In genomic region chr16:88640039-88640495, GRCh38 we compare ENCODE assay signal across 22 cellular contexts. TPM values are rescaled to one million over a fixed set of nuclear protein-coding genes. Genes with fewer than 3 reads are reported as not detected.
DNase-seq lines count a peak whose midpoint lies in the region; ATAC-seq and TF ChIP-seq lines count a peak whose summit lies in the region.
"Had no signal": no experiment of that assay in that cellular context is flagged by ENCODE, and none has a peak within 500 bp of the region (broad histone marks: within the 10 kb centered on the region; RNA-seq: fewer than 3 reads in every experiment).

No MANE protein-coding gene starts in this region.

- peaks cover 34% of the 10 kb centered on the region for H3K27me3 Mint-ChIP-seq in activated T-cell treated with anti-CD3 and anti-CD28 coated beads, Interleukin-2, amount 50 U/mL, for 24 hours
- H3K27me3 Mint-ChIP-seq in activated T-cell treated with anti-CD3 and anti-CD28 coated beads, Interleukin-2, amount 50 U/mL, for 4 hours (ENCODE audit: low read depth): peaks cover 7% of the 10 kb centered on the region
- H3K27me3 Mint-ChIP-seq in dendritic cell treated with granulocyte-macrophage colony-stimulating factor and Interleukin-4, amounts not matched to agents 40 ng/mL and 50 ng/mL, for 4 days: peaks cover 61% of the 10 kb centered on the region
- peaks cover 9% of the 10 kb centered on the region for H3K27me3 Mint-ChIP-seq in stimulated activated memory B cell treated with anti-CD40 and anti-IgM and Interleukin-4, amounts not matched to agents 10 μg/mL and 1 μg/mL and 100 μg/mL, for 72 hours
- H3K27me3 Mint-ChIP-seq in activated naive CD8-positive, alpha-beta T cell treated with anti-CD3 and anti-CD28 coated beads for 36 hours: peaks cover 33% of the 10 kb centered on the region

- no peak overlapping the region for H2BK20ac ChIP-seq in IMR-90 (ENCODE audit: low read depth, low read length)

- H3K79me1 ChIP-seq in IMR-90 (ENCODE audit: low read depth in 1 of 2, low read length in 2 of 2): no peaks in the 10 kb centered on the region

- H4K91ac ChIP-seq in IMR-90 (ENCODE audit: insufficient read depth, low read depth, low read length): no peak overlapping the region

- H3K14ac ChIP-seq in IMR-90 (replicated peaks; ENCODE audit: low read depth, low read length): no peak overlapping the region

- CTCF ChIA-PET in IMR-90 (lab: Yijun Ruan, JAX): no interaction called here

- no peak overlapping the region for H3K27ac ChIP-seq in IMR-90 (ENCODE audit: insufficient read depth, low read length)
- H3K27ac ChIP-seq: foreskin keratinocyte, psoas muscle had no signal

- no peak for TF ChIP-seq RAD21 in IMR-90 (IDR thresholded peaks at IDR 0.05; ENCODE audit: low read length)

- H2BK15ac ChIP-seq in IMR-90 (ENCODE audit: low read depth, low read length): no peak overlapping the region

- peaks cover 2% of the 10 kb centered on the region; the same call in 1 of the 2 replicates for H3K9me1 ChIP-seq in IMR-90 (ENCODE audit: insufficient read depth, low read length)

- TF ChIP-seq CTCF in IMR-90 (conservative IDR thresholded peaks at IDR 0.05; ENCODE audit: low read depth, low read length): no peak

- no peak for ATAC-seq in activated T-cell treated with anti-CD3 and anti-CD28 coated beads, Interleukin-2, amount 50 U/mL, for 4 hours
- ATAC-seq in IMR-90 (ENCODE audit: low read depth): no peak
- peak; percentile 2 for ATAC-seq in stimulated activated memory B cell treated with anti-CD40 and anti-IgM and Interleukin-4, amounts not matched to agents 10 μg/mL and 1 μg/mL and 100 μg/mL, for 72 hours
- no peak for ATAC-seq in HG02852 (IDR thresholded peaks at IDR 0.05; ENCODE audit: unreplicated experiment)
- ATAC-seq: foreskin keratinocyte had no signal

- H3K4me1 Mint-ChIP-seq in activated T-cell treated with anti-CD3 and anti-CD28 coated beads, Interleukin-2, amount 50 U/mL, for 24 hours (ENCODE audit: low read depth): peaks cover 41% of the 10 kb centered on the region
- peaks cover 35% of the 10 kb centered on the region for H3K4me1 Mint-ChIP-seq in activated T-cell treated with anti-CD3 and anti-CD28 coated beads, Interleukin-2, amount 50 U/mL, for 4 hours (ENCODE audit: low read depth)
- H3K4me1 Mint-ChIP-seq in dendritic cell treated with granulocyte-macrophage colony-stimulating factor and Interleukin-4, amounts not matched to agents 40 ng/mL and 50 ng/mL, for 4 days (ENCODE audit: low read depth): peaks cover 86% of the 10 kb centered on the region
- peaks cover 83% of the 10 kb centered on the region for H3K4me1 Mint-ChIP-seq in stimulated activated memory B cell treated with anti-CD40 and anti-IgM and Interleukin-4, amounts not matched to agents 10 μg/mL and 1 μg/mL and 100 μg/mL, for 72 hours
- H3K4me1 Mint-ChIP-seq in activated naive CD8-positive, alpha-beta T cell treated with anti-CD3 and anti-CD28 coated beads for 36 hours: peaks cover 35% of the 10 kb centered on the region

- H4K8ac ChIP-seq in IMR-90 (ENCODE audit: low read depth in 2 of 2, low read length in 2 of 2): no peak overlapping the region

- dilution Hi-C loops in IMR-90 (cut with HindIII; ENCODE audit: low sequenced_read_pairs, unreplicated experiment): no loop called here

- TF ChIP-seq POLR2A in IMR-90 (IDR thresholded peaks at IDR 0.05; ENCODE audit: low read depth, low read length): no peak

- H2AK5ac ChIP-seq in IMR-90 (ENCODE audit: low read depth, low read length): no peak overlapping the region

- H2BK120ac ChIP-seq in IMR-90 (ENCODE audit: low read depth, low read length): no peak overlapping the region

- H3K4me3 ChIP-seq in IMR-90 (ENCODE audit: insufficient read depth, low read depth, low read length): no peak overlapping the region
- H3K4me3 ChIP-seq: psoas muscle had no signal

- no peak overlapping the region for H2AFZ ChIP-seq in IMR-90 (replicated peaks; ENCODE audit: low read length, poor library complexity)

- no peak for DNase-seq in activated T-cell treated with anti-CD3 and anti-CD28 coated beads, Interleukin-2, amount 50 U/mL, for 24 hours
- no peak for DNase-seq in activated T-cell treated with anti-CD3 and anti-CD28 coated beads, Interleukin-2, amount 50 U/mL, for 4 hours
- DNase-seq in IMR-90 (no peak), KG1 (lab: John Stamatoyannopoulos, UW) (no peak)
- no peak for DNase-seq in activated naive CD8-positive, alpha-beta T cell treated with anti-CD3 and anti-CD28 coated beads for 36 hours
- DNase-seq: activated CD4-positive, CD25-positive, alpha-beta regulatory T cell; activated effector memory CD4-positive, alpha-beta T cell treated with Interleukin-2 at 50 U/mL for 16 hours; amniotic stem cell; foreskin keratinocyte; hypothalamus; kidney; NCI-H1417 treated with DMSO at 0.1 percent for 48 hours; nephron progenitor cell; psoas muscle; Right ventricle myocardium superior; small intestine; stimulated activated CD4-positive, alpha-beta T cell treated with anti-CD3 and anti-CD28 coated beads, Interleukin-2, amount 100 ng/mL, for 48 hours had no signal

- peaks cover 4% of the 10 kb centered on the region for H3K4me1 ChIP-seq in IMR-90 (ENCODE audit: control insufficient read depth, insufficient read depth, low read length)
- H3K4me1 ChIP-seq: foreskin keratinocyte, psoas muscle had no signal

- H3K9me3 ChIP-seq in IMR-90 (ENCODE audit: control insufficient read depth, insufficient read depth, low read length): no peaks in the 10 kb centered on the region
- H3K9me3 ChIP-seq: psoas muscle had no signal

- H3K56ac ChIP-seq in IMR-90 (ENCODE audit: extremely low read depth, insufficient read depth, low read length): no peak overlapping the region

- H2AK9ac ChIP-seq in IMR-90 (replicated peaks; ENCODE audit: low read depth, low read length, poor library complexity): peak overlapping the region; percentile 72

- no peaks in the 10 kb centered on the region for H3K9me3 Mint-ChIP-seq in activated T-cell treated with anti-CD3 and anti-CD28 coated beads, Interleukin-2, amount 50 U/mL, for 24 hours
- H3K9me3 Mint-ChIP-seq in activated T-cell treated with anti-CD3 and anti-CD28 coated beads, Interleukin-2, amount 50 U/mL, for 4 hours: no peaks in the 10 kb centered on the region
- no peaks in the 10 kb centered on the region for H3K9me3 Mint-ChIP-seq in dendritic cell treated with granulocyte-macrophage colony-stimulating factor and Interleukin-4, amounts not matched to agents 40 ng/mL and 50 ng/mL, for 4 days
- peaks cover 3% of the 10 kb centered on the region for H3K9me3 Mint-ChIP-seq in stimulated activated memory B cell treated with anti-CD40 and anti-IgM and Interleukin-4, amounts not matched to agents 10 μg/mL and 1 μg/mL and 100 μg/mL, for 72 hours
- H3K9me3 Mint-ChIP-seq in activated naive CD8-positive, alpha-beta T cell treated with anti-CD3 and anti-CD28 coated beads for 36 hours: peaks cover 2% of the 10 kb centered on the region
- H3K9me3 Mint-ChIP-seq: nephron progenitor cell had no signal

- in situ Hi-C loops in IMR-90 (cut with MboI; ENCODE audit: low sequenced_read_pairs): no loop called here

- no TSS peak for BruUV-seq in IMR-90 (replicated peaks; lab: Mats Ljungman, UMichigan)

- H3K18ac ChIP-seq in IMR-90 (ENCODE audit: low read depth, low read length): no peak overlapping the region

- peaks cover 27% of the 10 kb centered on the region for H3K27me3 ChIP-seq in IMR-90 (ENCODE audit: control insufficient read depth, insufficient read depth, low read length)

- H3K4me2 ChIP-seq in IMR-90 (ENCODE audit: low read depth, low read length): no peak overlapping the region

- WGBS in IMR-90 (ENCODE audit: extremely low coverage in 2 of 2, insufficient read length in 1 of 2), 2 experiments: no CpG with 5 or more reads among the region's 13 CpGs

- intact Hi-C loops in IMR-90 (cut with micrococcal nuclease): no loop called here
- intact Hi-C loops in dendritic cell treated with granulocyte-macrophage colony-stimulating factor and Interleukin-4, amounts not matched to agents 40 ng/mL and 50 ng/mL, for 4 days (cut with micrococcal nuclease): no loop called here

- no peak overlapping the region for H2BK5ac ChIP-seq in IMR-90 (ENCODE audit: low read depth, low read length, poor library complexity, severe bottlenecking)

- POLR2A ChIA-PET in IMR-90 (lab: Charles Lee; ENCODE audit: unreplicated experiment): no interaction called here

- H3K23ac ChIP-seq in IMR-90 (ENCODE audit: low read depth, low read length): no peak overlapping the region

- H3K9ac ChIP-seq in IMR-90 (ENCODE audit: low read depth, low read length): no peak overlapping the region

- peaks cover 3% of the 10 kb centered on the region for H3K36me3 ChIP-seq in IMR-90 (ENCODE audit: control insufficient read depth, insufficient read depth, low read length)

- peak overlapping the region; percentile 12 for H3K27ac Mint-ChIP-seq in activated T-cell treated with anti-CD3 and anti-CD28 coated beads, Interleukin-2, amount 50 U/mL, for 24 hours
- H3K27ac Mint-ChIP-seq in dendritic cell treated with granulocyte-macrophage colony-stimulating factor and Interleukin-4, amounts not matched to agents 40 ng/mL and 50 ng/mL, for 4 days: peak overlapping the region; percentile 35
- H3K27ac Mint-ChIP-seq in stimulated activated memory B cell treated with anti-CD40 and anti-IgM and Interleukin-4, amounts not matched to agents 10 μg/mL and 1 μg/mL and 100 μg/mL, for 72 hours: peak overlapping the region; percentile 47
- no peak overlapping the region for H3K27ac Mint-ChIP-seq in activated naive CD8-positive, alpha-beta T cell treated with anti-CD3 and anti-CD28 coated beads for 36 hours
- H3K27ac Mint-ChIP-seq: nephron progenitor cell had no signal

- peaks cover 28% of the 10 kb centered on the region for H3K36me3 Mint-ChIP-seq in activated T-cell treated with anti-CD3 and anti-CD28 coated beads, Interleukin-2, amount 50 U/mL, for 24 hours (ENCODE audit: low read depth)
- H3K36me3 Mint-ChIP-seq in activated T-cell treated with anti-CD3 and anti-CD28 coated beads, Interleukin-2, amount 50 U/mL, for 4 hours (ENCODE audit: insufficient read depth): peaks cover 2% of the 10 kb centered on the region
- H3K36me3 Mint-ChIP-seq in dendritic cell treated with granulocyte-macrophage colony-stimulating factor and Interleukin-4, amounts not matched to agents 40 ng/mL and 50 ng/mL, for 4 days (ENCODE audit: low read depth): peaks cover 35% of the 10 kb centered on the region
- H3K36me3 Mint-ChIP-seq in stimulated activated memory B cell treated with anti-CD40 and anti-IgM and Interleukin-4, amounts not matched to agents 10 μg/mL and 1 μg/mL and 100 μg/mL, for 72 hours: peaks cover 31% of the 10 kb centered on the region
- peaks cover 15% of the 10 kb centered on the region for H3K36me3 Mint-ChIP-seq in activated naive CD8-positive, alpha-beta T cell treated with anti-CD3 and anti-CD28 coated beads for 36 hours

- no peak overlapping the region for H4K5ac ChIP-seq in IMR-90 (ENCODE audit: low read depth, low read length)

- H3K4me3 Mint-ChIP-seq in activated T-cell treated with anti-CD3 and anti-CD28 coated beads, Interleukin-2, amount 50 U/mL, for 24 hours: no peak overlapping the region
- H3K4me3 Mint-ChIP-seq in activated T-cell treated with anti-CD3 and anti-CD28 coated beads, Interleukin-2, amount 50 U/mL, for 4 hours: no peak overlapping the region
- no peak overlapping the region for H3K4me3 Mint-ChIP-seq in dendritic cell treated with granulocyte-macrophage colony-stimulating factor and Interleukin-4, amounts not matched to agents 40 ng/mL and 50 ng/mL, for 4 days
- H3K4me3 Mint-ChIP-seq in stimulated activated memory B cell treated with anti-CD40 and anti-IgM and Interleukin-4, amounts not matched to agents 10 μg/mL and 1 μg/mL and 100 μg/mL, for 72 hours: peak overlapping the region; percentile 55
- H3K4me3 Mint-ChIP-seq in activated naive CD8-positive, alpha-beta T cell treated with anti-CD3 and anti-CD28 coated beads for 36 hours: no peak overlapping the region
- H3K4me3 Mint-ChIP-seq: nephron progenitor cell had no signal

- H3K4ac ChIP-seq in IMR-90 (ENCODE audit: low read depth, low read length): no peak overlapping the region

- H4K20me1 ChIP-seq in IMR-90 (ENCODE audit: insufficient read depth, low read length): peaks cover 8% of the 10 kb centered on the region; the same call in 1 of the 2 replicates

RNA-seq across cellular contexts. Expression of gene IL17C, which starts 1.7 kb away (rescaled TPM):
- total RNA-seq in activated T-cell treated with anti-CD3 and anti-CD28 coated beads, Interleukin-2, amount 50 U/mL, for 4 hours: not detected
- total RNA-seq in IMR-90 (2012; rRNA removed): not detected in 2 replicates
- polyA plus RNA-seq in IMR-90 (2012; rRNA removed): 0.09 TPM in 1 of 2 replicates, not detected in the other
- 0.12 TPM in 1 of 2 replicates, not detected in the other for polyA plus RNA-seq in IMR-90 (2012; cell fraction: cytosol; rRNA removed)
- 0.71 and 1.6 TPM in 2 replicates for polyA plus RNA-seq in IMR-90 (2012; cell fraction: nucleus; rRNA removed; ENCODE audit: low replicate concordance)
- total RNA-seq in activated naive CD8-positive, alpha-beta T cell treated with anti-CD3 and anti-CD28 coated beads for 36 hours: not detected
- total RNA-seq: dermis microvascular lymphatic vessel endothelial cell, foreskin keratinocyte, kidney, psoas muscle, Right ventricle myocardium superior had no signal
- polyA plus RNA-seq: CD14-positive monocyte, foreskin keratinocyte, psoas muscle had no signal

RNA-seq across cellular contexts. Expression of gene CYBA, which starts 10.8 kb away (rescaled TPM):
- 100 to 1,000 TPM; 110 to 147 (median 117) TPM for total RNA-seq in activated T-cell treated with anti-CD3 and anti-CD28 coated beads, Interleukin-2, amount 50 U/mL, for 4 hours
- total RNA-seq in IMR-90 (2012; rRNA removed): 65.6 and 90.5 TPM in 2 replicates
- polyA plus RNA-seq in IMR-90 (2012; rRNA removed): 169 and 228 TPM in 2 replicates
- 205 and 351 TPM in 2 replicates for polyA plus RNA-seq in IMR-90 (2012; cell fraction: cytosol; rRNA removed)
- 119 and 281 TPM in 2 replicates for polyA plus RNA-seq in IMR-90 (2012; cell fraction: nucleus; rRNA removed; ENCODE audit: low replicate concordance)
- total RNA-seq in activated naive CD8-positive, alpha-beta T cell treated with anti-CD3 and anti-CD28 coated beads for 36 hours: 100 to 1,000 TPM; 197 to 204 TPM

RNA-seq across cellular contexts. Expression of gene MVD, which starts 22.8 kb away (rescaled TPM):
- 10 to 100 TPM; 39.0 to 49.2 (median 44.4) TPM for total RNA-seq in activated T-cell treated with anti-CD3 and anti-CD28 coated beads, Interleukin-2, amount 50 U/mL, for 4 hours
- total RNA-seq in IMR-90 (2012; rRNA removed): 17.2 and 18.3 TPM in 2 replicates
- polyA plus RNA-seq in IMR-90 (2012; rRNA removed): 28.4 and 33.1 TPM in 2 replicates
- polyA plus RNA-seq in IMR-90 (2012; cell fraction: cytosol; rRNA removed): 28.1 and 45.4 TPM in 2 replicates
- polyA plus RNA-seq in IMR-90 (2012; cell fraction: nucleus; rRNA removed; ENCODE audit: low replicate concordance): 63.8 and 197 TPM in 2 replicates
- 10 to 100 TPM; 53.3 to 56.6 TPM for total RNA-seq in activated naive CD8-positive, alpha-beta T cell treated with anti-CD3 and anti-CD28 coated beads for 36 hours

RNA-seq across cellular contexts. Expression of gene SNAI3, which starts 46.2 kb away (rescaled TPM):
- total RNA-seq in activated T-cell treated with anti-CD3 and anti-CD28 coated beads, Interleukin-2, amount 50 U/mL, for 4 hours: 1 to 10 TPM in 2 of 3 donors, under 1 TPM in 1; 0.90 to 1.3 (median 1.2) TPM
- total RNA-seq in IMR-90 (2012; rRNA removed): not detected in 2 replicates
- 0.21 and 0.34 TPM in 2 replicates for polyA plus RNA-seq in IMR-90 (2012; rRNA removed)
- polyA plus RNA-seq in IMR-90 (2012; cell fraction: cytosol; rRNA removed): 0.19 and 0.21 TPM in 2 replicates
- polyA plus RNA-seq in IMR-90 (2012; cell fraction: nucleus; rRNA removed; ENCODE audit: low replicate concordance): 0.11 and 0.23 TPM in 2 replicates
- 1 to 10 TPM; 2.0 to 2.2 TPM for total RNA-seq in activated naive CD8-positive, alpha-beta T cell treated with anti-CD3 and anti-CD28 coated beads for 36 hours
- total RNA-seq: foreskin keratinocyte had no signal
